ENCODE assay signal across 1 cellular context in genomic region chr16:28878083-28878926, GRCh38.
TF ChIP-seq lines count a peak whose summit lies in the region.

Gene ATP2A1 (plus strand): TSS chr16:28878488. CDS start chr16:28878672, 184 bp downstream.

TF ChIP-seq in HCT116, 20 proteins besides CTCF, POLR2A, EP300 and RAD21 (continued from another document):
- TF ChIP-seq SIN3A (IDR thresholded peaks at IDR 0.05; ENCODE audit: low read depth) (no peak), ZNF274 (IDR thresholded peaks at IDR 0.05; ENCODE audit: low read depth, low read length) (no peak), EZH2phosphoT487 (IDR thresholded peaks at IDR 0.05; ENCODE audit: borderline replicate concordance) (no peak), EZH2 (IDR thresholded peaks at IDR 0.05) (no peak)
TF ChIP-seq in HCT116: peak in this region for 0.
